16 cellular contexts compared by ENCODE assay signal in genomic region chr4:83129258-83129657, GRCh38.
"Had no signal": no experiment of that assay in that cellular context is flagged by ENCODE, and none has a peak within 500 bp of the region (broad histone marks: within the 10 kb centered on the region; RNA-seq: fewer than 3 reads in every experiment).

No MANE protein-coding gene starts in this region.

- H3K4me3 ChIP-seq: esophagus muscularis mucosa had no signal

- H3K36me3 ChIP-seq: esophagus muscularis mucosa had no signal

- H3K27ac ChIP-seq: esophagus muscularis mucosa, parathyroid adenoma had no signal

- H3K9ac ChIP-seq: parathyroid adenoma had no signal

- H2AFZ ChIP-seq: parathyroid adenoma had no signal

- H3K79me2 ChIP-seq: parathyroid adenoma had no signal

- DNase-seq: activated B cell treated with CpG ODN at 0.5 μM for 24 hours; activated CD4-positive, alpha-beta T cell treated with anti-CD3 and anti-CD28 coated beads for 48 hours; activated CD8-positive, alpha-beta memory T cell treated with anti-CD3 and anti-CD28 coated beads, Interleukin-2, amount 50 U/mL, for 48 hours; activated gamma-delta T cell; activated T-cell treated with anti-CD3 and anti-CD28 coated beads, Interleukin-2, amount 50 U/mL, for 72 hours; amniotic stem cell; hippocampal formation; left ventricle myocardium superior; naive B cell; stimulated activated CD4-positive, alpha-beta T cell treated with anti-CD3 and anti-CD28 coated beads, Interleukin-15, amount 100 ng/mL, for 24 hours; stimulated activated CD4-positive, alpha-beta T cell treated with anti-CD3 and anti-CD28 coated beads, Interleukin-4, amount 100 ng/mL, for 1 hour; stimulated activated naive CD4-positive, alpha-beta T cell; substantia nigra; T-helper 2 cell had no signal

- H3K27me3 ChIP-seq: esophagus muscularis mucosa had no signal

- H3K4me1 ChIP-seq: esophagus muscularis mucosa, parathyroid adenoma had no signal

- ATAC-seq: activated T-cell treated with anti-CD3 and anti-CD28 coated beads, Interleukin-2, amount 50 U/mL, for 72 hours; left ventricle myocardium superior had no signal

- H3K9me3 ChIP-seq: esophagus muscularis mucosa had no signal
